In genomic region chr10:48798486-48799254, GRCh38 we compare ENCODE assay signal across 15 cellular contexts.
DNase-seq lines count a peak whose midpoint lies in the region; ATAC-seq, FAIRE-seq and TF ChIP-seq lines count a peak whose summit lies in the region.
"Had no signal": no experiment of that assay in that cellular context is flagged by ENCODE, and none has a peak within 500 bp of the region (broad histone marks: within the 10 kb centered on the region; RNA-seq: fewer than 3 reads in every experiment).

No MANE protein-coding gene starts in this region.

- H3K4me3 Mint-ChIP-seq in stimulated activated memory B cell treated with anti-CD40 and anti-IgM and Interleukin-4, amounts not matched to agents 10 μg/mL and 1 μg/mL and 100 μg/mL, for 72 hours: peak overlapping the region; percentile 25
- no peak overlapping the region for H3K4me3 Mint-ChIP-seq in chondrocyte (ENCODE audit: unreplicated experiment)
- H3K4me3 Mint-ChIP-seq: T-helper 1 cell treated with Interleukin-12 subunit alpha and Interleukin-12 subunit beta and Interleukin-4 antibody, amounts not matched to agents 30 μg/mL and 1 μg/mL, for 36 hours had no signal

- peaks cover 2% of the 10 kb centered on the region for H3K9me3 ChIP-seq in keratinocyte (ENCODE audit: control insufficient read depth, low read depth, low read length)
- H3K9me3 ChIP-seq: right lobe of liver, thoracic aorta had no signal

- H2AFZ ChIP-seq in keratinocyte (ENCODE audit: control insufficient read depth, low read length): peak overlapping the region; percentile 47

- H4K20me1 ChIP-seq in keratinocyte (ENCODE audit: control insufficient read depth, extremely low read depth, insufficient read depth, low read length): no peaks in the 10 kb centered on the region

- H3K36me3 Mint-ChIP-seq in stimulated activated memory B cell treated with anti-CD40 and anti-IgM and Interleukin-4, amounts not matched to agents 10 μg/mL and 1 μg/mL and 100 μg/mL, for 72 hours: peaks cover 51% of the 10 kb centered on the region
- no peaks in the 10 kb centered on the region for H3K36me3 Mint-ChIP-seq in chondrocyte (ENCODE audit: low read depth)

- H3K9me1 ChIP-seq in keratinocyte (ENCODE audit: control insufficient read depth, extremely low read depth, insufficient read depth, low read length): no peaks in the 10 kb centered on the region

- H3K27me3 ChIP-seq in keratinocyte (ENCODE audit: control insufficient read depth, extremely low read depth, insufficient read depth, low read length): no peaks in the 10 kb centered on the region
- H3K27me3 ChIP-seq: right lobe of liver had no signal

- no peaks in the 10 kb centered on the region for H3K36me3 ChIP-seq in keratinocyte (ENCODE audit: control insufficient read depth in 2 of 2, extremely low read depth in 1 of 2, insufficient read depth in 2 of 2, low read length in 2 of 2)
- H3K36me3 ChIP-seq: right lobe of liver, thoracic aorta had no signal

- H3K9ac ChIP-seq in keratinocyte (ENCODE audit: control insufficient read depth, extremely low read depth, insufficient read depth, low read length): no peak overlapping the region

- no peak overlapping the region for H3K27ac Mint-ChIP-seq in stimulated activated memory B cell treated with anti-CD40 and anti-IgM and Interleukin-4, amounts not matched to agents 10 μg/mL and 1 μg/mL and 100 μg/mL, for 72 hours
- no peak overlapping the region for H3K27ac Mint-ChIP-seq in chondrocyte (ENCODE audit: unreplicated experiment)

- DNase-seq in DMS53 (lab: John Stamatoyannopoulos, UW): peak; percentile 54
- DNase-seq in DMS53 treated with DMSO at 0.1 percent for 48 hours (lab: John Stamatoyannopoulos, UW; ENCODE audit: unreplicated experiment): no peak
- DNase-seq in amniotic epithelial cell (ENCODE audit: low read depth): peak; percentile 6
- no peak for DNase-seq in keratinocyte (ENCODE audit: low read depth, low spot score)
- DNase-seq in chondrocyte (ENCODE audit: low spot score): no peak
- no peak for DNase-seq in NCI-H1048 (lab: John Stamatoyannopoulos, UW)
- DNase-seq: activated CD4-positive, alpha-beta T cell treated with anti-CD3 and anti-CD28 coated beads for 4 hours; DMS153; right lobe of liver had no signal

- dilution Hi-C loops in keratinocyte (cut with MboI; ENCODE audit: extremely low pct_ligation_motif_present, low sequenced_read_pairs): no loop called here

- H3K4me1 Mint-ChIP-seq in stimulated activated memory B cell treated with anti-CD40 and anti-IgM and Interleukin-4, amounts not matched to agents 10 μg/mL and 1 μg/mL and 100 μg/mL, for 72 hours: peaks cover 67% of the 10 kb centered on the region
- no peaks in the 10 kb centered on the region for H3K4me1 Mint-ChIP-seq in chondrocyte (ENCODE audit: low read depth)

- no peak overlapping the region for H3K4me2 ChIP-seq in keratinocyte (ENCODE audit: control insufficient read depth, extremely low read depth, insufficient read depth, low read depth, low read length)

- H3K27me3 Mint-ChIP-seq in stimulated activated memory B cell treated with anti-CD40 and anti-IgM and Interleukin-4, amounts not matched to agents 10 μg/mL and 1 μg/mL and 100 μg/mL, for 72 hours: no peaks in the 10 kb centered on the region
- peaks cover 3% of the 10 kb centered on the region for H3K27me3 Mint-ChIP-seq in chondrocyte (ENCODE audit: low read depth)

- no peak for FAIRE-seq in keratinocyte (lab: Jason Lieb, UNC)
- FAIRE-seq: H1 had no signal

- no peak for ATAC-seq in stimulated activated memory B cell treated with anti-CD40 and anti-IgM and Interleukin-4, amounts not matched to agents 10 μg/mL and 1 μg/mL and 100 μg/mL, for 72 hours
- no peak for ATAC-seq in HG03442 (IDR thresholded peaks at IDR 0.05; ENCODE audit: unreplicated experiment)

- no peak overlapping the region for H3K27ac ChIP-seq in keratinocyte (ENCODE audit: control insufficient read depth, insufficient read depth, low read length)
- H3K27ac ChIP-seq: 22Rv1, right lobe of liver, thoracic aorta had no signal

- peaks cover 22% of the 10 kb centered on the region for H3K4me1 ChIP-seq in keratinocyte (ENCODE audit: control insufficient read depth, extremely low read depth, insufficient read depth, low read length)
- H3K4me1 ChIP-seq: right lobe of liver had no signal

- TF ChIP-seq CTCF in keratinocyte (optimal IDR thresholded peaks at IDR 0.05 in 1 of 3, IDR thresholded peaks at IDR 0.05 in 1 of 3, conservative IDR thresholded peaks at IDR 0.05 in 1 of 3; ENCODE audit: extremely low read depth in 1 of 3, insufficient read depth in 2 of 3, low read length in 3 of 3) (no peak), chondrocyte (IDR thresholded peaks at IDR 0.05) (no peak)

- H3K9me3 Mint-ChIP-seq in stimulated activated memory B cell treated with anti-CD40 and anti-IgM and Interleukin-4, amounts not matched to agents 10 μg/mL and 1 μg/mL and 100 μg/mL, for 72 hours: peaks cover 6% of the 10 kb centered on the region
- peaks cover 4% of the 10 kb centered on the region for H3K9me3 Mint-ChIP-seq in chondrocyte (ENCODE audit: low read depth)

- H3K4me3 ChIP-seq in keratinocyte (ENCODE audit: control insufficient read depth in 2 of 3, extremely low read depth in 1 of 3, insufficient read depth in 2 of 3, low read depth in 1 of 3, low read length in 3 of 3): no peak overlapping the region
- H3K4me3 ChIP-seq: right lobe of liver, thoracic aorta had no signal

- no peaks in the 10 kb centered on the region for H3K79me2 ChIP-seq in keratinocyte (ENCODE audit: control insufficient read depth, insufficient read depth, low read length)

Comparison
In these comparisons a context has a peak if more than half of its experiments do, and no peak if none do; other contexts are left out.
1. DNase-seq: peak in DMS53 (single experiment) and amniotic epithelial cell (single experiment); none in DMS53 treated with DMSO at 0.1 percent for 48 hours (single experiment), keratinocyte (single experiment), chondrocyte (single experiment) and NCI-H1048 (single experiment).